Comparison of ENCODE assay signal across 9 cellular contexts in genomic region chr19:58386166-58386575, GRCh38. TPM values are rescaled to one million over a fixed set of nuclear protein-coding genes. Genes with fewer than 3 reads are reported as not detected.
DNase-seq lines count a peak whose midpoint lies in the region; ATAC-seq, FAIRE-seq and TF ChIP-seq lines count a peak whose summit lies in the region.
"Had no signal": no experiment of that assay in that cellular context is flagged by ENCODE, and none has a peak within 500 bp of the region (broad histone marks: within the 10 kb centered on the region; RNA-seq: fewer than 3 reads in every experiment).

No MANE protein-coding gene starts in this region.

- peak overlapping the region; percentile 97 for H3K4me3 Mint-ChIP-seq in neural progenitor cell

- H3K27ac ChIP-seq in PC-3 (ENCODE audit: low read length) (peak overlapping the region; percentile 86), endothelial cell of umbilical vein (ENCODE audit: insufficient read depth, low read depth, low read length) (peak overlapping the region; percentile 88), neural progenitor cell (peak overlapping the region; percentile 90)

- H3K4me1 ChIP-seq in PC-3 (ENCODE audit: insufficient read depth, low read length) = peaks cover 35% of the 10 kb centered on the region
- H3K4me1 ChIP-seq in endothelial cell of umbilical vein (ENCODE audit: control insufficient read depth, extremely low read depth, insufficient read depth, low read length) = peaks cover 17% of the 10 kb centered on the region
- H3K4me1 ChIP-seq in neural progenitor cell = peaks cover 19% of the 10 kb centered on the region

- H3K9me3 Mint-ChIP-seq in neural progenitor cell = no peaks in the 10 kb centered on the region

- no peaks in the 10 kb centered on the region for H3F3A ChIP-seq in PC-3 (ENCODE audit: low read length, unreplicated experiment)
- H3F3A ChIP-seq in neural progenitor cell (ENCODE audit: low read depth) = peaks cover 32% of the 10 kb centered on the region

- no peaks in the 10 kb centered on the region for H3K9me1 ChIP-seq in endothelial cell of umbilical vein (replicated peaks; ENCODE audit: control insufficient read depth, extremely low read depth, insufficient read depth, low read length)

- BruUV-seq in PC-3 (replicated peaks; lab: Mats Ljungman, UMichigan) (no TSS peak), endothelial cell of umbilical vein (replicated peaks; lab: Mats Ljungman, UMichigan) (no TSS peak)

- DNase-seq in AG09309 (ENCODE audit: low read depth) = no peak
- no peak for DNase-seq in PC-3
- DNase-seq in endothelial cell of umbilical vein (ENCODE audit: low read depth, low spot score) = no peak
- no peak for DNase-seq in neural progenitor cell (ENCODE audit: low spot score)
- no peak for DNase-seq in HuH-7.5 (ENCODE audit: low spot score)
- DNase-seq in effector CD8-positive, alpha-beta T cell (lab: John Stamatoyannopoulos, UW) = no peak
- no peak for DNase-seq in SHP77 treated with DMSO at 0.1 percent for 48 hours (lab: John Stamatoyannopoulos, UW)

- H3K9me3 ChIP-seq in PC-3 (ENCODE audit: low read length) (no peaks in the 10 kb centered on the region), endothelial cell of umbilical vein (replicated peaks; ENCODE audit: control insufficient read depth, insufficient read depth, low read length) (no peaks in the 10 kb centered on the region), neural progenitor cell (ENCODE audit: low read depth) (no peaks in the 10 kb centered on the region)

- peak; percentile 4 for ATAC-seq in GM21423 (IDR thresholded peaks at IDR 0.05; ENCODE audit: unreplicated experiment)
- ATAC-seq in PC-3 = no peak; the same call in 1 of the 2 replicates

- TF ChIP-seq POLR2A in endothelial cell of umbilical vein (IDR thresholded peaks at IDR 0.05; ENCODE audit: low read depth, low read length) = no peak

- intact Hi-C loops in PC-3 (cut with micrococcal nuclease) (no loop called here), endothelial cell of umbilical vein (cut with micrococcal nuclease) (loop anchor here (2.0 kb wide), 1 partner anchor 15 kb away; no protein-coding TSS in a partner anchor)

- POLR2A ChIA-PET in PC-3 (lab: Charles Lee; ENCODE audit: unreplicated experiment) (no interaction called here), endothelial cell of umbilical vein (lab: Charles Lee) (no interaction called here)

- H3K9ac ChIP-seq in PC-3 (ENCODE audit: low read length) (peak overlapping the region; percentile 91), endothelial cell of umbilical vein (replicated peaks; ENCODE audit: extremely low read depth, insufficient read depth, low read length) (peak overlapping the region; percentile 91), neural progenitor cell (peak overlapping the region; percentile 79)

- peak overlapping the region; percentile 89 for H3K27ac Mint-ChIP-seq in neural progenitor cell

- CTCF ChIA-PET in PC-3 (lab: Charles Lee) = no interaction called here
- CTCF ChIA-PET in endothelial cell of umbilical vein (lab: Charles Lee) = no interaction called here

- H3K9me2 ChIP-seq in PC-3 (replicated peaks; ENCODE audit: low read length) = no peaks in the 10 kb centered on the region

- FAIRE-seq in endothelial cell of umbilical vein (lab: Jason Lieb, UNC) = no peak

- dilution Hi-C loops in endothelial cell of umbilical vein (cut with MboI; ENCODE audit: extremely low pct_ligation_motif_present, low sequenced_read_pairs) = no loop called here

- peaks cover 34% of the 10 kb centered on the region for H3K4me1 Mint-ChIP-seq in neural progenitor cell

- no peaks in the 10 kb centered on the region for H3K27me3 ChIP-seq in PC-3 (ENCODE audit: low read length)
- no peaks in the 10 kb centered on the region for H3K27me3 ChIP-seq in endothelial cell of umbilical vein (ENCODE audit: control insufficient read depth in 2 of 2, insufficient read depth in 2 of 2, low read length in 2 of 2)
- no peaks in the 10 kb centered on the region for H3K27me3 ChIP-seq in neural progenitor cell

- H3K27me3 Mint-ChIP-seq in neural progenitor cell (ENCODE audit: insufficient read depth, low read depth) = peaks cover 14% of the 10 kb centered on the region

- peaks cover 30% of the 10 kb centered on the region for H3K36me3 ChIP-seq in PC-3 (ENCODE audit: low read depth, low read length)
- H3K36me3 ChIP-seq in endothelial cell of umbilical vein (ENCODE audit: control insufficient read depth in 2 of 2, extremely low read depth in 1 of 2, insufficient read depth in 2 of 2, low read length in 2 of 2) = peaks cover 0 to 5% of the 10 kb centered on the region in 2 experiments
- H3K36me3 ChIP-seq in neural progenitor cell = no peaks in the 10 kb centered on the region

- H3K79me2 ChIP-seq in PC-3 (ENCODE audit: low read length) (peaks cover 64% of the 10 kb centered on the region), endothelial cell of umbilical vein (ENCODE audit: control insufficient read depth, insufficient read depth, low read length) (peaks cover 33% of the 10 kb centered on the region), neural progenitor cell (ENCODE audit: low read depth) (peaks cover 50% of the 10 kb centered on the region)

- peak overlapping the region; percentile 89 for H3K4me3 ChIP-seq in AG09309 (ENCODE audit: control insufficient read depth, low read depth, low read length)
- H3K4me3 ChIP-seq in PC-3 (ENCODE audit: low read length) = peak overlapping the region; percentile 96
- H3K4me3 ChIP-seq in endothelial cell of umbilical vein (replicated peaks in 1 of 3; ENCODE audit: insufficient read depth in 1 of 3, low read depth in 1 of 3, low read length in 3 of 3) = peak overlapping the region; percentile 42 to 93 (median 67)
- peak overlapping the region; percentile 77 for H3K4me3 ChIP-seq in neural progenitor cell

- TF ChIP-seq CTCF in AG09309 (IDR thresholded peaks at IDR 0.05; ENCODE audit: control insufficient read depth, insufficient read depth, low read depth, low read length, missing control alignments) (no peak), PC-3 (conservative IDR thresholded peaks at IDR 0.05; ENCODE audit: low read depth, low read length) (no peak), endothelial cell of umbilical vein (IDR thresholded peaks at IDR 0.05; ENCODE audit: extremely low read depth in 1 of 2, insufficient read depth in 1 of 2, low read depth in 1 of 2, low read length in 2 of 2) (no peak), neural progenitor cell (IDR thresholded peaks at IDR 0.05) (no peak)

- H3K36me3 Mint-ChIP-seq in neural progenitor cell = peaks cover 12% of the 10 kb centered on the region

- H2AFZ ChIP-seq in PC-3 (ENCODE audit: low read length) (peak overlapping the region; percentile 70), endothelial cell of umbilical vein (ENCODE audit: low read depth, low read length) (peak overlapping the region; percentile 66), neural progenitor cell (replicated peaks) (peak overlapping the region; percentile 77)

- H4K20me1 ChIP-seq in PC-3 (ENCODE audit: low read length) (peaks cover 28% of the 10 kb centered on the region), endothelial cell of umbilical vein (replicated peaks; ENCODE audit: control insufficient read depth, extremely low read depth, insufficient read depth, low read length) (peaks cover 2% of the 10 kb centered on the region), neural progenitor cell (ENCODE audit: low read depth) (peaks cover 10% of the 10 kb centered on the region)

- H3K4me2 ChIP-seq in PC-3 (ENCODE audit: low read length) (peak overlapping the region; percentile 92), endothelial cell of umbilical vein (ENCODE audit: insufficient read depth, low read length) (peak overlapping the region; percentile 76), neural progenitor cell (peak overlapping the region; percentile 97)

RNA-seq across cellular contexts. Expression of gene RPS5, which starts 0.9 kb away (rescaled TPM):
- total RNA-seq in PC-3 (2014; rRNA removed) = 3,515 and 3,776 TPM in 2 replicates
- total RNA-seq in endothelial cell of umbilical vein = 945 and 993 TPM in 2 replicates
- polyA plus RNA-seq in endothelial cell of umbilical vein = 3,430 and 4,008 TPM in 2 replicates
- polyA plus RNA-seq in endothelial cell of umbilical vein (2011; cell fraction: cytosol; rRNA removed) = 2,572 and 2,789 TPM in 2 replicates
- 713 and 831 TPM in 2 replicates for polyA plus RNA-seq in endothelial cell of umbilical vein (2011; cell fraction: nucleus; rRNA removed)
- polyA plus RNA-seq in endothelial cell of umbilical vein (2012) = 1,416 and 2,035 TPM in 2 replicates
- 1,548 and 1,681 TPM in 2 replicates for polyA minus RNA-seq in endothelial cell of umbilical vein
- polyA minus RNA-seq in endothelial cell of umbilical vein (2011; cell fraction: cytosol; rRNA and poly(A)+ RNA removed) = 1,257 TPM
- polyA minus RNA-seq in endothelial cell of umbilical vein (2011; cell fraction: nucleus; rRNA and poly(A)+ RNA removed) = 223 and 251 TPM in 2 replicates
- 1,938 and 2,407 TPM in 2 replicates for total RNA-seq in neural progenitor cell (ENCODE audit: low replicate concordance)

RNA-seq across cellular contexts. Expression of gene ZNF837, which starts 5.3 kb away (rescaled TPM):
- total RNA-seq in PC-3 (2014; rRNA removed) = 9.5 and 12.6 TPM in 2 replicates
- 1.4 and 1.7 TPM in 2 replicates for total RNA-seq in endothelial cell of umbilical vein
- 1.6 and 2.8 TPM in 2 replicates for polyA plus RNA-seq in endothelial cell of umbilical vein
- polyA plus RNA-seq in endothelial cell of umbilical vein (2011; cell fraction: cytosol; rRNA removed) = 0.57 and 1.4 TPM in 2 replicates
- 0.59 and 0.67 TPM in 2 replicates for polyA plus RNA-seq in endothelial cell of umbilical vein (2011; cell fraction: nucleus; rRNA removed)
- polyA plus RNA-seq in endothelial cell of umbilical vein (2012) = 0.74 and 2.0 TPM in 2 replicates
- polyA minus RNA-seq in endothelial cell of umbilical vein = 0.49 and 0.92 TPM in 2 replicates
- polyA minus RNA-seq in endothelial cell of umbilical vein (2011; cell fraction: cytosol; rRNA and poly(A)+ RNA removed) = 2.0 TPM
- 0.77 TPM in 2 replicates for polyA minus RNA-seq in endothelial cell of umbilical vein (2011; cell fraction: nucleus; rRNA and poly(A)+ RNA removed)
- total RNA-seq in neural progenitor cell (ENCODE audit: low replicate concordance) = 1.4 and 8.5 TPM in 2 replicates

RNA-seq across cellular contexts. Expression of gene RNF225, which starts 9.3 kb away (rescaled TPM):
- total RNA-seq in PC-3 (2014; rRNA removed) = 2.2 TPM in 1 of 2 replicates, not detected in the other
- 0.58 TPM in 1 of 2 replicates, not detected in the other for total RNA-seq in endothelial cell of umbilical vein
- not detected in 2 replicates for polyA plus RNA-seq in endothelial cell of umbilical vein
- not detected in 2 replicates for polyA plus RNA-seq in endothelial cell of umbilical vein (2011; cell fraction: cytosol; rRNA removed)
- not detected in 2 replicates for polyA plus RNA-seq in endothelial cell of umbilical vein (2011; cell fraction: nucleus; rRNA removed)
- not detected in 2 replicates for polyA plus RNA-seq in endothelial cell of umbilical vein (2012)
- not detected in 2 replicates for polyA minus RNA-seq in endothelial cell of umbilical vein
- not detected for polyA minus RNA-seq in endothelial cell of umbilical vein (2011; cell fraction: cytosol; rRNA and poly(A)+ RNA removed)
- polyA minus RNA-seq in endothelial cell of umbilical vein (2011; cell fraction: nucleus; rRNA and poly(A)+ RNA removed) = 1.4 TPM in 1 of 2 replicates, not detected in the other
- total RNA-seq in neural progenitor cell (ENCODE audit: low replicate concordance) = 0.62 TPM in 1 of 2 replicates, not detected in the other
- total RNA-seq: pulmonary artery endothelial cell had no signal

RNA-seq across cellular contexts. Expression of gene ZNF584, which starts 22.3 kb away (rescaled TPM):
- 49.2 and 73.8 TPM in 2 replicates for total RNA-seq in PC-3 (2014; rRNA removed)
- 12.4 and 12.6 TPM in 2 replicates for total RNA-seq in endothelial cell of umbilical vein
- 5.9 and 6.1 TPM in 2 replicates for polyA plus RNA-seq in endothelial cell of umbilical vein
- 8.2 and 8.3 TPM in 2 replicates for polyA plus RNA-seq in endothelial cell of umbilical vein (2011; cell fraction: cytosol; rRNA removed)
- 5.9 and 6.5 TPM in 2 replicates for polyA plus RNA-seq in endothelial cell of umbilical vein (2011; cell fraction: nucleus; rRNA removed)
- polyA plus RNA-seq in endothelial cell of umbilical vein (2012) = 7.4 and 9.2 TPM in 2 replicates
- 9.9 and 11.0 TPM in 2 replicates for polyA minus RNA-seq in endothelial cell of umbilical vein
- polyA minus RNA-seq in endothelial cell of umbilical vein (2011; cell fraction: cytosol; rRNA and poly(A)+ RNA removed) = 16.2 TPM
- 3.3 and 5.6 TPM in 2 replicates for polyA minus RNA-seq in endothelial cell of umbilical vein (2011; cell fraction: nucleus; rRNA and poly(A)+ RNA removed)
- 6.9 and 9.3 TPM in 2 replicates for total RNA-seq in neural progenitor cell (ENCODE audit: low replicate concordance)

RNA-seq across cellular contexts. Expression of gene ZNF497, which starts 23.6 kb away (rescaled TPM):
- total RNA-seq in PC-3 (2014; rRNA removed) = 2.2 and 4.0 TPM in 2 replicates
- total RNA-seq in endothelial cell of umbilical vein = 0.42 and 1.3 TPM in 2 replicates
- 0.40 and 0.62 TPM in 2 replicates for polyA plus RNA-seq in endothelial cell of umbilical vein
- polyA plus RNA-seq in endothelial cell of umbilical vein (2011; cell fraction: cytosol; rRNA removed) = 0.10 and 0.21 TPM in 2 replicates
- polyA plus RNA-seq in endothelial cell of umbilical vein (2011; cell fraction: nucleus; rRNA removed) = 1.2 and 1.7 TPM in 2 replicates
- 0.20 and 0.35 TPM in 2 replicates for polyA plus RNA-seq in endothelial cell of umbilical vein (2012)
- polyA minus RNA-seq in endothelial cell of umbilical vein = 0.46 and 1.8 TPM in 2 replicates
- polyA minus RNA-seq in endothelial cell of umbilical vein (2011; cell fraction: cytosol; rRNA and poly(A)+ RNA removed) = 1.6 TPM
- 0.82 and 0.87 TPM in 2 replicates for polyA minus RNA-seq in endothelial cell of umbilical vein (2011; cell fraction: nucleus; rRNA and poly(A)+ RNA removed)
- 3.7 and 8.0 TPM in 2 replicates for total RNA-seq in neural progenitor cell (ENCODE audit: low replicate concordance)
